21 cellular contexts compared by ENCODE assay signal in genomic region chr19:14577264-14577663, GRCh38. TPM values are rescaled to one million over a fixed set of nuclear protein-coding genes. Genes with fewer than 3 reads are reported as not detected.
"Had no signal": no experiment of that assay in that cellular context is flagged by ENCODE, and none has a peak within 500 bp of the region (broad histone marks: within the 10 kb centered on the region; RNA-seq: fewer than 3 reads in every experiment).

No MANE protein-coding gene starts in this region.

- FAIRE-seq: TTC549 had no signal

- H3K27ac Mint-ChIP-seq: activated CD4-positive, alpha-beta T cell treated with anti-CD3 and anti-CD28 coated beads, Interleukin-2, amount 10 ng/mL, durations not matched to agents 7 days and 5 days; activated naive CD4-positive, alpha-beta T cell treated with anti-CD3 and anti-CD28 coated beads, Interleukin-2, amount 50 U/mL, for 72 hours; T-helper 2 cell treated with Interferon-gamma antibody and Interleukin-4, amounts not matched to agents 5 μg/mL and 100 μg/mL, for 36 hours had no signal

- ATAC-seq: activated naive CD4-positive, alpha-beta T cell treated with anti-CD3 and anti-CD28 coated beads, Interleukin-2, amount 50 U/mL, for 72 hours; gastroesophageal sphincter; heart right ventricle; left lung had no signal

- H3K36me3 Mint-ChIP-seq: activated naive CD4-positive, alpha-beta T cell treated with anti-CD3 and anti-CD28 coated beads, Interleukin-2, amount 50 U/mL, for 72 hours had no signal

- H3K27me3 ChIP-seq: gastroesophageal sphincter, heart right ventricle, left lung, right atrium auricular region, upper lobe of left lung had no signal

- H3K4me1 ChIP-seq: prostate gland had no signal

- H3K9me3 Mint-ChIP-seq: activated CD4-positive, alpha-beta T cell treated with anti-CD3 and anti-CD28 coated beads, Interleukin-2, amount 10 ng/mL, durations not matched to agents 7 days and 5 days; activated naive CD4-positive, alpha-beta T cell treated with anti-CD3 and anti-CD28 coated beads, Interleukin-2, amount 50 U/mL, for 72 hours; neural crest cell; T-helper 2 cell treated with Interferon-gamma antibody and Interleukin-4, amounts not matched to agents 5 μg/mL and 100 μg/mL, for 36 hours had no signal

- H3K36me3 ChIP-seq: gastroesophageal sphincter, heart right ventricle, left lung, prostate gland, right atrium auricular region, thoracic aorta, upper lobe of left lung had no signal

- DNase-seq: activated CD4-positive, alpha-beta T cell treated with anti-CD3 and anti-CD28 coated beads, Interleukin-2, amount 10 ng/mL, durations not matched to agents 7 days and 5 days; activated CD4-positive, CD25-positive, alpha-beta regulatory T cell; activated CD8-positive, alpha-beta memory T cell treated with anti-CD3 and anti-CD28 coated beads for 24 hours; activated gamma-delta T cell treated with Interleukin-2 at 50 U/mL for 16 hours; amniotic stem cell; effector CD8-positive, alpha-beta T cell; heart right ventricle; SW 1271; upper lobe of left lung had no signal

- H3K27ac ChIP-seq: gastroesophageal sphincter, heart right ventricle, left lung, prostate gland, right atrium auricular region, thoracic aorta, upper lobe of left lung had no signal

- H3K9me3 ChIP-seq: gastroesophageal sphincter, heart right ventricle, left lung, prostate gland, right atrium auricular region, thoracic aorta, upper lobe of left lung had no signal

- H3K27me3 Mint-ChIP-seq: activated CD4-positive, alpha-beta T cell treated with anti-CD3 and anti-CD28 coated beads, Interleukin-2, amount 10 ng/mL, durations not matched to agents 7 days and 5 days had no signal

- H3K4me3 ChIP-seq: gastroesophageal sphincter, heart right ventricle, left lung, prostate gland, right atrium auricular region, thoracic aorta, upper lobe of left lung had no signal

- H3K4me3 Mint-ChIP-seq: activated CD4-positive, alpha-beta T cell treated with anti-CD3 and anti-CD28 coated beads, Interleukin-2, amount 10 ng/mL, durations not matched to agents 7 days and 5 days; neural crest cell; T-helper 2 cell treated with Interferon-gamma antibody and Interleukin-4, amounts not matched to agents 5 μg/mL and 100 μg/mL, for 36 hours had no signal

RNA-seq across cellular contexts. Expression of gene CLEC17A, which starts 5.6 kb away (rescaled TPM):
- total RNA-seq: activated CD4-positive, alpha-beta T cell treated with anti-CD3 and anti-CD28 coated beads, Interleukin-2, amount 10 ng/mL, durations not matched to agents 7 days and 5 days; cerebellum; gastroesophageal sphincter; lung microvascular endothelial cell; myocyte; neural crest cell; right atrium auricular region; thoracic aorta; upper lobe of left lung had no signal
- polyA plus RNA-seq: heart right ventricle had no signal
